Comparison of ENCODE assay signal across 25 cellular contexts in the genomic region with DNA sequence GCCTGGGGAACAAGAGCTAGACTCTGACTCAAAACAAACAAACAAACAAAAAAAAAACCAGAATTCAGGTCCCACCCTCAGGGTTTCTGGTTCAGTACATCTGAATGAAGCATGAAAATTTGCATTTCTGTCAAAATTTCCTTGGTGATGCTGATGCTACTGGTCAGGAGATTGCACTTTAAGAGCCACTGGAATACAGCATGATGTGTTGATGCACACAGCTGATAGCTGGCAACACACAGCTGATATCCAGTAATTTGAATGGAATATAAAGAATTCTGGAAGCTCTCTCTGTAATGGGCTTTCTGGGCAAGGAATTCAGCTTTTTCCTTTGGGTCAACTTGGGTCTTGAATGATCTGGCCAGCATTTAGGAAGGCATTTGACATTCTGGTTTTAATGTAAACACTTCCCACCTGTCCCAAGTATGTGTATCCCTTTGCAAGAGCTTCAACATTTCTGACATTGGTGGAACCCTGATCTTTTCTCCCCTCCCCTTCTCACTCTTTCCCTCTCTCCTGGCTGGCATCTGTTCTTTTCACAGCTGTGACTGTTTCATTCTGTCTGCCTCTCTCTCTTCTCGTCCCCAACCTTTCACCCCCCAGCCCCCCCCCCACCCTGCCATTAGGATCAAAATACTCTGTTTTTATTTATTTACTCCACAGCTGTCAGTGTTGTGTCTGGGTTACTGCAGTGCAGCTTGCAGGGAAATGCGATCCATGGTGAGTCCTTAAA.
A peak's percentile ranks its signal among the peaks of the same experiment; 100 is the strongest.
DNase-seq lines count a peak whose midpoint lies in the region; ATAC-seq, FAIRE-seq and TF ChIP-seq lines count a peak whose summit lies in the region.
"Had no signal": no experiment of that assay in that cellular context is flagged by ENCODE, and none has a peak within 500 bp of the region (broad histone marks: within the 10 kb centered on the region; RNA-seq: fewer than 3 reads in every experiment).

No MANE protein-coding gene starts in this region.

- no peak overlapping the region for H3K4me3 ChIP-seq in mesenchymal stem cell (ENCODE audit: insufficient read depth in 1 of 2, low read depth in 1 of 2, low read length in 2 of 2)
- H3K4me3 ChIP-seq: left lung, right atrium auricular region, testis had no signal

- no peaks in the 10 kb centered on the region for H3K79me1 ChIP-seq in mesenchymal stem cell (replicated peaks; ENCODE audit: low read length, poor library complexity, severe bottlenecking)

- no peak overlapping the region for H3K4ac ChIP-seq in mesenchymal stem cell (ENCODE audit: low read depth in 1 of 2, low read length in 2 of 2)

- peak; percentile 4 for DNase-seq in AG08395 (ENCODE audit: low spot score)
- no peak for DNase-seq in GM12891 (ENCODE audit: insufficient read length, low spot score)
- peak; percentile 26 for DNase-seq in RPMI7951 (ENCODE audit: low read depth)
- peak; percentile 7 for DNase-seq in mesenchymal stem cell
- no peak for DNase-seq in left lobe of liver (ENCODE audit: low spot score)
- DNase-seq in NCI-H1092 (lab: John Stamatoyannopoulos, UW): no peak
- DNase-seq: activated CD4-positive, alpha-beta memory T cell treated with anti-CD3 and anti-CD28 coated beads, Interleukin-2, amount 10 ng/mL, durations not matched to agents 7 days and 5 days; immature natural killer cell; left lung; naive thymus-derived CD8-positive, alpha-beta T cell; NCI-H146; NCI-H526 treated with DMSO at 0.1 percent for 48 hours; SHP77; stimulated activated CD4-positive, alpha-beta T cell treated with anti-CD3 and anti-CD28 coated beads, Interleukin-4, amount 100 ng/mL, for 4 hours; stimulated activated naive CD4-positive, alpha-beta T cell treated with Interleukin-2 at 50 U/mL for 16 hours; testis had no signal

- FAIRE-seq in GM12891 (lab: Jason Lieb, UNC): peak; percentile 13
- FAIRE-seq: endothelial cell of umbilical vein, H1, HTR-8/SVneo had no signal

- WGBS in mesenchymal stem cell: 0% methylated on average over 1 of the region's 2 CpGs

- no peak overlapping the region for H2BK120ac ChIP-seq in mesenchymal stem cell (ENCODE audit: low read depth, low read length)

- ATAC-seq in HG03469 (IDR thresholded peaks at IDR 0.05; ENCODE audit: unreplicated experiment) (no peak), GM18861 (IDR thresholded peaks at IDR 0.05; ENCODE audit: unreplicated experiment) (no peak), left lobe of liver (no peak)
- ATAC-seq: activated naive CD4-positive, alpha-beta T cell treated with anti-CD3 and anti-CD28 coated beads, Interleukin-2, amount 50 U/mL, for 72 hours; left lung; naive thymus-derived CD8-positive, alpha-beta T cell had no signal

- H3K18ac ChIP-seq in mesenchymal stem cell (ENCODE audit: low read depth in 1 of 2, low read length in 2 of 2): no peak overlapping the region

- H4K8ac ChIP-seq in mesenchymal stem cell (ENCODE audit: low read length): no peak overlapping the region

- H3K4me1 ChIP-seq in mesenchymal stem cell (ENCODE audit: control insufficient read depth, insufficient read depth, low read depth, low read length): peaks cover 3% of the 10 kb centered on the region
- H3K4me1 ChIP-seq: left lung, right atrium auricular region, testis had no signal

- H2BK15ac ChIP-seq in mesenchymal stem cell (ENCODE audit: low read depth, poor library complexity, severe bottlenecking): no peak overlapping the region

- no peak overlapping the region for H3K23ac ChIP-seq in mesenchymal stem cell (ENCODE audit: low read length in 2 of 2)

- H3K27me3 ChIP-seq in mesenchymal stem cell (ENCODE audit: control insufficient read depth in 1 of 2, insufficient read depth in 1 of 2, low read length in 2 of 2): no peaks in the 10 kb centered on the region
- H3K27me3 ChIP-seq: left lung, right atrium auricular region, testis had no signal

- H3K36me3 ChIP-seq in mesenchymal stem cell (ENCODE audit: control insufficient read depth in 1 of 2, insufficient read depth in 2 of 2, low read depth in 1 of 2, low read length in 2 of 2): no peaks in the 10 kb centered on the region
- H3K36me3 ChIP-seq: left lung, right atrium auricular region had no signal

- H3K27ac ChIP-seq in mesenchymal stem cell (ENCODE audit: low read length, poor library complexity, severe bottlenecking): no peak overlapping the region
- H3K27ac ChIP-seq: C4-2B, KMS-11, left lung, right atrium auricular region, testis had no signal

- no peak overlapping the region for H2BK12ac ChIP-seq in mesenchymal stem cell (ENCODE audit: low read length in 2 of 2)

- no peak overlapping the region for H2BK5ac ChIP-seq in mesenchymal stem cell (ENCODE audit: low read depth, low read length, poor library complexity, severe bottlenecking)

- H3K9ac ChIP-seq in mesenchymal stem cell (ENCODE audit: low read length): no peak overlapping the region
- H3K9ac ChIP-seq: KMS-11 had no signal

- no peaks in the 10 kb centered on the region for H3K9me3 ChIP-seq in mesenchymal stem cell (ENCODE audit: control insufficient read depth, low read length)
- H3K9me3 ChIP-seq: left lung, right atrium auricular region, testis had no signal

- H3K4me2 ChIP-seq in mesenchymal stem cell (ENCODE audit: low read length, poor library complexity, severe bottlenecking): no peak overlapping the region
- H3K4me2 ChIP-seq: KMS-11 had no signal

- H2AK5ac ChIP-seq in mesenchymal stem cell (ENCODE audit: low read length, severe bottlenecking): no peak overlapping the region

- no peak for TF ChIP-seq POLR2A in GM12891 (IDR thresholded peaks at IDR 0.05; ENCODE audit: low read depth, low read length)

- H2AFZ ChIP-seq in mesenchymal stem cell (ENCODE audit: low read depth, low read length): no peak overlapping the region

- H4K91ac ChIP-seq in mesenchymal stem cell (ENCODE audit: low read length): no peak overlapping the region

- H3K14ac ChIP-seq in mesenchymal stem cell (ENCODE audit: low read length in 2 of 2): no peak overlapping the region

TF ChIP-seq in GM12891, 5 proteins besides CTCF, POLR2A, EP300 and RAD21:
- TF ChIP-seq SPI1 (IDR thresholded peaks at IDR 0.05; ENCODE audit: low read depth, low read length) (no peak), POLR2AphosphoS5 (IDR thresholded peaks at IDR 0.05; ENCODE audit: low read depth, low read length) (no peak), PAX5 (IDR thresholded peaks at IDR 0.05; ENCODE audit: insufficient read depth, low read length, severe bottlenecking) (no peak), POU2F2 (IDR thresholded peaks at IDR 0.05; ENCODE audit: low read depth, low read length) (no peak), TAF1 (IDR thresholded peaks at IDR 0.05; ENCODE audit: low read depth, low read length) (no peak)

Comparison
In these comparisons a context has a peak if more than half of its experiments do, and no peak if none do; other contexts are left out.
1. DNase-seq: peak in AG08395 (single experiment), RPMI7951 (single experiment) and mesenchymal stem cell (single experiment); none in GM12891 (single experiment), left lobe of liver (single experiment) and NCI-H1092 (single experiment).